Comparison of ENCODE assay signal across 1 cellular context in genomic region chr10:97689637-97690036, GRCh38.
TF ChIP-seq lines count a peak whose summit lies in the region.

No MANE protein-coding gene starts in this region.

TF ChIP-seq in endothelial cell of umbilical vein, 7 proteins besides CTCF, POLR2A, EP300 and RAD21:
- TF ChIP-seq FOS (IDR thresholded peaks at IDR 0.05; ENCODE audit: borderline replicate concordance, insufficient read depth, low read length) (no peak), GATA2 (IDR thresholded peaks at IDR 0.05; ENCODE audit: insufficient read depth, insufficient read length, low read depth, low read length) (no peak), JUN (IDR thresholded peaks at IDR 0.05; ENCODE audit: borderline replicate concordance, insufficient read depth, insufficient read length, low read depth) (no peak), POLR2AphosphoS5 (IDR thresholded peaks at IDR 0.05; ENCODE audit: insufficient read depth, low read depth, low read length) (no peak), MYC (IDR thresholded peaks at IDR 0.05; ENCODE audit: low read depth, low read length) (no peak), EZH2 (IDR thresholded peaks at IDR 0.05; ENCODE audit: borderline replicate concordance, low read depth, low read length, severe bottlenecking) (no peak)
- TF ChIP-seq, protein P1, sequence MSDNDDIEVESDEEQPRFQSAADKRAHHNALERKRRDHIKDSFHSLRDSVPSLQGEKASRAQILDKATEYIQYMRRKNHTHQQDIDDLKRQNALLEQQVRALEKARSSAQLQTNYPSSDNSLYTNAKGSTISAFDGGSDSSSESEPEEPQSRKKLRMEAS (IDR thresholded peaks at IDR 0.05; ENCODE audit: insufficient read depth, insufficient read length), result no peak
